In the genomic region with DNA sequence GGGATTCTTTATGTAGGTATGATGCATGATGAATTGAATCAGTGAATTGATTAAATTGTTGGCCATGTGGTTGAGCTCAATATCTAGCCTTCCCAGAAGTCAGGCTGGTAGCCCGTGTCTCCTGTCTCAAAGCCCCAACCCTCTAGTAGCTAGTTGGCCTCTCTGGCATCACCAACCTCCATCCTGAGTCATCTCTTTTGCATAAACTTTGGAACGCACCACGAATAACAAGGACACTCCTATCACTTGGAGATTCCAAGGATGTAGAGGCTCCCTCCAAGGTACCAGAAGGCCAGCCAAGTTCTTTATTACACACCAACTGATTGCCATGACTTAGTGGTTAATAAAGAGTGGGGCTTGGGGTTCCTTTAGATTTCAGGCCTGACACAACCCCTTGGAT, we compare ENCODE assay signal across 13 cellular contexts.
"Had no signal": no experiment of that assay in that cellular context is flagged by ENCODE, and none has a peak within 500 bp of the region (broad histone marks: within the 10 kb centered on the region; RNA-seq: fewer than 3 reads in every experiment).

No MANE protein-coding gene starts in this region.

- H3K4me3 Mint-ChIP-seq: stimulated activated naive B cell treated with anti-CD40 and anti-IgM and Interleukin-4, amounts not matched to agents 10 μg/mL and 1 μg/mL and 100 μg/mL, for 72 hours had no signal

- H3K27me3 ChIP-seq: transverse colon had no signal

- H3K27ac Mint-ChIP-seq: stimulated activated naive B cell treated with anti-CD40 and anti-IgM and Interleukin-4, amounts not matched to agents 10 μg/mL and 1 μg/mL and 100 μg/mL, for 72 hours had no signal

- H3K27ac ChIP-seq: lower lobe of right lung, transverse colon had no signal

- H3K9me3 ChIP-seq: lower lobe of right lung, mucosa of descending colon, transverse colon had no signal

- ATAC-seq: lower lobe of right lung; mucosa of descending colon; naive thymus-derived CD8-positive, alpha-beta T cell; sciatic nerve; stimulated activated naive B cell treated with anti-CD40 and anti-IgM and Interleukin-4, amounts not matched to agents 10 μg/mL and 1 μg/mL and 100 μg/mL, for 72 hours had no signal

- H3K4me3 ChIP-seq: lower lobe of right lung, mucosa of descending colon, transverse colon had no signal

- H3K36me3 Mint-ChIP-seq: stimulated activated naive B cell treated with anti-CD40 and anti-IgM and Interleukin-4, amounts not matched to agents 10 μg/mL and 1 μg/mL and 100 μg/mL, for 72 hours had no signal

- DNase-seq: activated effector memory CD4-positive, alpha-beta T cell treated with Interleukin-2 at 50 U/mL for 16 hours; aorta; hypothalamus; lower lobe of right lung; mucosa of descending colon; naive thymus-derived CD8-positive, alpha-beta T cell; stimulated activated CD4-positive, alpha-beta T cell treated with anti-CD3 and anti-CD28 coated beads, Interleukin-2, amount 100 ng/mL, for 24 hours; stimulated activated naive B cell treated with anti-CD40 and anti-IgM and Interleukin-4, amounts not matched to agents 10 μg/mL and 1 μg/mL and 100 μg/mL, for 72 hours; substantia nigra; transverse colon had no signal

- H3K4me1 ChIP-seq: lower lobe of right lung, transverse colon had no signal

- FAIRE-seq: colon, endothelial cell of umbilical vein had no signal

- H3K27me3 Mint-ChIP-seq: naive thymus-derived CD8-positive, alpha-beta T cell; stimulated activated naive B cell treated with anti-CD40 and anti-IgM and Interleukin-4, amounts not matched to agents 10 μg/mL and 1 μg/mL and 100 μg/mL, for 72 hours had no signal

- H3K36me3 ChIP-seq: lower lobe of right lung, transverse colon had no signal

- H3K4me1 Mint-ChIP-seq: stimulated activated naive B cell treated with anti-CD40 and anti-IgM and Interleukin-4, amounts not matched to agents 10 μg/mL and 1 μg/mL and 100 μg/mL, for 72 hours had no signal
